In the genomic region with DNA sequence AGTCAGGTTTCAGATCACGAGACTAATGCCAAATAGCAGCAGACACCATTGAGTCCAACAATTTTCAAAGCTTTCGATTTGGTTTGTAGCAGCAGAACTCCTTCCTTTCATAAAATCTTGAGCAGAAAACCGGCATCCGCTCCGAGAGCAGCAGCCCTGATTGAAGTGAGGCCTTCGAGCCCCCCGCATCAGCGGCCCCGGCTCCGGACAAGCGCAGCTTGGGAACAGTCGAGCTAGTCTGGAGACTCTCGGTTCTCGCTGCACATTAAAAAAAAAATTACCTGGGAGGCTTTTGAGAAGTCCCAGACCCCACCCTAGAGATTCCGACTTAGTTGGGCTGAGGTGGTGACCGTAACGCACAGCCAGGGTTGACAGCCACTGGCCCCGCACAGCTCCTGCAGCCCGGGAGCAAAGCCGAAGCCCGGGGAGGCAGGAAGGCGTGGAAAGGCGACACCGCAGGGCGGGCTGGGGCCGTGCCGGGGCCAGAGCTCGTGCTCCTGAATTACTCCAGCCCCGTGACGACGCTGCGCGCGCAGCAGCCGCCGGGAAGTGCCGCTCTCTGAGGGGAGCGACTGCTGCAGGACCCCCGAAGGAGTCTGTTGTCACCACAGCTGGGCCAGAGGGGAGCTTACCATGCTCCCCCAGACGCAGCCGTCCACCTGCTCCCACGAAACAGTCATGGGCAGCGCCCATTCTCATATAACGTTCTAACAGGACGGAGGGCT, we compare ENCODE assay signal across 1 cellular context.
A peak's percentile ranks its signal among the peaks of the same experiment; 100 is the strongest.
TF ChIP-seq lines count a peak whose summit lies in the region.

No MANE protein-coding gene starts in this region.

TF ChIP-seq in GM23338, 12 proteins besides CTCF, POLR2A, EP300 and RAD21:
- TF ChIP-seq, protein P1, sequence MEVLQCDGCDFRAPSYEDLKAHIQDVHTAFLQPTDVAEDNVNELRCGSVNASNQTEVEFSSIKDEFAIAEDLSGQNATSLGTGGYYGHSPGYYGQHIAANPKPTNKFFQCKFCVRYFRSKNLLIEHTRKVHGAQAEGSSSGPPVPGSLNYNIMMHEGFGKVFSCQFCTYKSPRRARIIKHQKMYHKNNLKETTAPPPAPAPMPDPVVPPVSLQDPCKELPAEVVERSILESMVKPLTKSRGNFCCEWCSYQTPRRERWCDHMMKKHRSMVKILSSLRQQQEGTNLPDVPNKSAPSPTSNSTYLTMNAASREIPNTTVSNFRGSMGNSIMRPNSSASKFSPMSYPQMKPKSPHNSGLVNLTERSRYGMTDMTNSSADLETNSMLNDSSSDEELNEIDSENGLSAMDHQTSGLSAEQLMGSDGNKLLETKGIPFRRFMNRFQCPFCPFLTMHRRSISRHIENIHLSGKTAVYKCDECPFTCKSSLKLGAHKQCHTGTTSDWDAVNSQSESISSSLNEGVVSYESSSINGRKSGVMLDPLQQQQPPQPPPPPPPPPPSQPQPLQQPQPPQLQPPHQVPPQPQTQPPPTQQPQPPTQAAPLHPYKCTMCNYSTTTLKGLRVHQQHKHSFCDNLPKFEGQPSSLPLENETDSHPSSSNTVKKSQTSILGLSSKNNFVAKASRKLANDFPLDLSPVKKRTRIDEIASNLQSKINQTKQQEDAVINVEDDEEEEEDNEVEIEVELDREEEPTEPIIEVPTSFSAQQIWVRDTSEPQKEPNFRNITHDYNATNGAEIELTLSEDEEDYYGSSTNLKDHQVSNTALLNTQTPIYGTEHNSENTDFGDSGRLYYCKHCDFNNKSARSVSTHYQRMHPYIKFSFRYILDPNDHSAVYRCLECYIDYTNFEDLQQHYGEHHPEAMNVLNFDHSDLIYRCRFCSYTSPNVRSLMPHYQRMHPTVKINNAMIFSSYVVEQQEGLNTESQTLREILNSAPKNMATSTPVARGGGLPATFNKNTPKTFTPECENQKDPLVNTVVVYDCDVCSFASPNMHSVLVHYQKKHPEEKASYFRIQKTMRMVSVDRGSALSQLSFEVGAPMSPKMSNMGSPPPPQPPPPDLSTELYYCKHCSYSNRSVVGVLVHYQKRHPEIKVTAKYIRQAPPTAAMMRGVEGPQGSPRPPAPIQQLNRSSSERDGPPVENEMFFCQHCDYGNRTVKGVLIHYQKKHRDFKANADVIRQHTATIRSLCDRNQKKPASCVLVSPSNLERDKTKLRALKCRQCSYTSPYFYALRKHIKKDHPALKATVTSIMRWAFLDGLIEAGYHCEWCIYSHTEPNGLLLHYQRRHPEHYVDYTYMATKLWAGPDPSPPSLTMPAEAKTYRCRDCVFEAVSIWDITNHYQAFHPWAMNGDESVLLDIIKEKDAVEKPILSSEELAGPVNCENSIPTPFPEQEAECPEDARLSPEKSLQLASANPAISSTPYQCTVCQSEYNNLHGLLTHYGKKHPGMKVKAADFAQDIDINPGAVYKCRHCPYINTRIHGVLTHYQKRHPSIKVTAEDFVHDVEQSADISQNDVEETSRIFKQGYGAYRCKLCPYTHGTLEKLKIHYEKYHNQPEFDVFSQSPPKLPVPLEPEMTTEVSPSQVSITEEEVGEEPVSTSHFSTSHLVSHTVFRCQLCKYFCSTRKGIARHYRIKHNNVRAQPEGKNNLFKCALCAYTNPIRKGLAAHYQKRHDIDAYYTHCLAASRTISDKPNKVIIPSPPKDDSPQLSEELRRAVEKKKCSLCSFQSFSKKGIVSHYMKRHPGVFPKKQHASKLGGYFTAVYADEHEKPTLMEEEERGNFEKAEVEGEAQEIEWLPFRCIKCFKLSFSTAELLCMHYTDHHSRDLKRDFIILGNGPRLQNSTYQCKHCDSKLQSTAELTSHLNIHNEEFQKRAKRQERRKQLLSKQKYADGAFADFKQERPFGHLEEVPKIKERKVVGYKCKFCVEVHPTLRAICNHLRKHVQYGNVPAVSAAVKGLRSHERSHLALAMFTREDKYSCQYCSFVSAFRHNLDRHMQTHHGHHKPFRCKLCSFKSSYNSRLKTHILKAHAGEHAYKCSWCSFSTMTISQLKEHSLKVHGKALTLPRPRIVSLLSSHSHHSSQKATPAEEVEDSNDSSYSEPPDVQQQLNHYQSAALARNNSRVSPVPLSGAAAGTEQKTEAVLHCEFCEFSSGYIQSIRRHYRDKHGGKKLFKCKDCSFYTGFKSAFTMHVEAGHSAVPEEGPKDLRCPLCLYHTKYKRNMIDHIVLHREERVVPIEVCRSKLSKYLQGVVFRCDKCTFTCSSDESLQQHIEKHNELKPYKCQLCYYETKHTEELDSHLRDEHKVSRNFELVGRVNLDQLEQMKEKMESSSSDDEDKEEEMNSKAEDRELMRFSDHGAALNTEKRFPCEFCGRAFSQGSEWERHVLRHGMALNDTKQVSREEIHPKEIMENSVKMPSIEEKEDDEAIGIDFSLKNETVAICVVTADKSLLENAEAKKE (CRISPR knock-in tag; IDR thresholded peaks at IDR 0.05): no peak
- TF ChIP-seq POLR2AphosphoS5 (IDR thresholded peaks at IDR 0.05; ENCODE audit: low read depth): peak; percentile 39; the same call in 1 of the 2 replicates
